8 cellular contexts compared by ENCODE assay signal in the genomic region with DNA sequence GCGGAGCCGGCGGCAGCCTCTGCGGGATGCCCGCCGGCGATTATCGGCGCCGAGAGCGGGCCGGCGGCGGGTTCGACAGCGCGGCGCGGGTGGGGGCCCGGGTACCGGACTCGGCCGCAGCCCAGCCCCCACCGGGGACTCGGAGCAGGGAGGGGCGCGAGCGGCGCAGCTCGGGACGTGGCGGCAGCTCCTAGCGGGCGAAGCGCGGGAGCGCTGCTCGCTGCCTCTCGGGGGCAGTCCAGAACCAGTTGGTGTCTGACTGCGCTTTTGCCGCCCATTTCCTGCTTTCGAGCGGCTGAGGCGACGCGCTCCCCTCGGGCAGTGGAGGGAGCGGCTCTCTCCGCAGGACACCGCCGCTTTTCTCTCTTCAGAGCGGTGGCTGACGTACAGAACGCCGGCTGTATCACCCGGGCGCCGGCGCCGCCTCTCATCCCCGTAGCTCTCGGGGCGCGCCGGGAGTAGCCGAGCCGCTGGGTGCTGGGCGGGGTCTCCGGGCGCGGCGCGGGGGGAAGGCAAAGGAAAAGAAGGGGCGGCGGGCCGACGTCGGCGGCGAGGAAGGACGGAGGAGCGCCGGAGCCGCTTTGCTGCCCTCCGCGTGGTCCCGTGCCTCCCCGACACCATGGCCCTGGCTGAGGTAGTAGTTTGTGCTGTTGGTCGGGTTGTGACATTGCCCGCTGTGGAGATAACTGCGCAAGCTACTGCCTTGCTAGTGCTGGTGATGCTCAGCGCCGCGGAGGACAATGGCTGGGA.
DNase-seq lines count a peak whose midpoint lies in the region; ATAC-seq and TF ChIP-seq lines count a peak whose summit lies in the region.

No MANE protein-coding gene starts in this region.

- CTCF ChIA-PET in PC-9 (lab: Charles Lee): interaction anchor here (0.6 to 1.3 kb wide), 4 partner anchors 33 to 464 kb away, joined by 3 to 7 read pairs (median 4); no protein-coding TSS in a partner anchor

- peak; percentile 34; the same call in 1 of the 2 replicates for TF ChIP-seq CTCF in PC-9 (conservative IDR thresholded peaks at IDR 0.05)

- H3K4me3 Mint-ChIP-seq in naive thymus-derived CD8-positive, alpha-beta T cell: peak overlapping the region; percentile 87 to 98 (median 95)
- peak overlapping the region; percentile 86 to 89 for H3K4me3 Mint-ChIP-seq in stimulated activated naive B cell treated with anti-CD40 and anti-IgM and Interleukin-4, amounts not matched to agents 10 μg/mL and 1 μg/mL and 100 μg/mL, for 72 hours

- peaks cover 7 to 41% (median 28%) of the 10 kb centered on the region in 4 donors for H3K4me1 Mint-ChIP-seq in naive thymus-derived CD8-positive, alpha-beta T cell
- H3K4me1 Mint-ChIP-seq in stimulated activated naive B cell treated with anti-CD40 and anti-IgM and Interleukin-4, amounts not matched to agents 10 μg/mL and 1 μg/mL and 100 μg/mL, for 72 hours: peaks cover 20 to 48% of the 10 kb centered on the region in 2 donors

- H3K4me1 ChIP-seq in HUES6 (ENCODE audit: control insufficient read depth, insufficient read depth, low read length) (peaks cover 36% of the 10 kb centered on the region), PC-9 (replicated peaks; ENCODE audit: insufficient read depth) (peaks cover 37% of the 10 kb centered on the region)

- H3K27ac Mint-ChIP-seq in naive thymus-derived CD8-positive, alpha-beta T cell: peak overlapping the region; percentile 98 to 100 (median 99)
- H3K27ac Mint-ChIP-seq in stimulated activated naive B cell treated with anti-CD40 and anti-IgM and Interleukin-4, amounts not matched to agents 10 μg/mL and 1 μg/mL and 100 μg/mL, for 72 hours: peak overlapping the region; percentile 100

- H3K36me3 ChIP-seq in HUES6 (ENCODE audit: control insufficient read depth, insufficient read depth, low read length): no peaks in the 10 kb centered on the region
- no peaks in the 10 kb centered on the region for H3K36me3 ChIP-seq in PC-9 (ENCODE audit: low read depth)

- peaks cover 14% of the 10 kb centered on the region for H3F3A ChIP-seq in PC-9 (ENCODE audit: insufficient read depth, low read depth)

- no peaks in the 10 kb centered on the region for H3K9me3 Mint-ChIP-seq in naive thymus-derived CD8-positive, alpha-beta T cell
- H3K9me3 Mint-ChIP-seq in stimulated activated naive B cell treated with anti-CD40 and anti-IgM and Interleukin-4, amounts not matched to agents 10 μg/mL and 1 μg/mL and 100 μg/mL, for 72 hours: no peaks in the 10 kb centered on the region

- H3K27ac ChIP-seq in HUES6 (ENCODE audit: low read depth, low read length) (peak overlapping the region; percentile 98), PC-9 (peak overlapping the region; percentile 99)

- no peaks in the 10 kb centered on the region for H3K9me2 ChIP-seq in PC-9 (ENCODE audit: insufficient read depth)

- H3K27me3 ChIP-seq in HUES6 (ENCODE audit: control insufficient read depth, insufficient read depth, low read length): no peaks in the 10 kb centered on the region
- H3K27me3 ChIP-seq in PC-9 (ENCODE audit: insufficient read depth, low read depth): no peaks in the 10 kb centered on the region

- peak overlapping the region; percentile 87 for H2AFZ ChIP-seq in PC-9

- no peaks in the 10 kb centered on the region for H4K20me1 ChIP-seq in PC-9 (ENCODE audit: insufficient read depth)

- H3K4me3 ChIP-seq in HUES6 (ENCODE audit: low read depth, low read length) (peak overlapping the region; percentile 81), PC-9 (peak overlapping the region; percentile 92)

- intact Hi-C loops in PC-9 (cut with micrococcal nuclease; ENCODE audit: unreplicated experiment): loop anchor here (1.0 to 10.0 kb wide), 4 partner anchors 122 to 332 kb away; partner anchors contain the start of gene PPM1H

- H3K4me2 ChIP-seq in PC-9: peak overlapping the region; percentile 81

- ATAC-seq in GM21447 (IDR thresholded peaks at IDR 0.05; ENCODE audit: unreplicated experiment): peak; percentile 67
- peak; percentile 67 to 74 for ATAC-seq in naive thymus-derived CD8-positive, alpha-beta T cell
- peak; percentile 66 to 70 for ATAC-seq in stimulated activated naive B cell treated with anti-CD40 and anti-IgM and Interleukin-4, amounts not matched to agents 10 μg/mL and 1 μg/mL and 100 μg/mL, for 72 hours (replicated peaks)

- H3K27me3 Mint-ChIP-seq in naive thymus-derived CD8-positive, alpha-beta T cell: no peaks in the 10 kb centered on the region
- H3K27me3 Mint-ChIP-seq in stimulated activated naive B cell treated with anti-CD40 and anti-IgM and Interleukin-4, amounts not matched to agents 10 μg/mL and 1 μg/mL and 100 μg/mL, for 72 hours: no peaks in the 10 kb centered on the region

- BruUV-seq in PC-9 (replicated peaks; lab: Mats Ljungman, UMichigan): no TSS peak

- H3K36me3 Mint-ChIP-seq in naive thymus-derived CD8-positive, alpha-beta T cell: no peaks in the 10 kb centered on the region
- H3K36me3 Mint-ChIP-seq in stimulated activated naive B cell treated with anti-CD40 and anti-IgM and Interleukin-4, amounts not matched to agents 10 μg/mL and 1 μg/mL and 100 μg/mL, for 72 hours: peaks cover 6 to 18% of the 10 kb centered on the region in 2 donors

- H3K79me2 ChIP-seq in PC-9 (ENCODE audit: low read depth): peaks cover 49% of the 10 kb centered on the region

- H3K9ac ChIP-seq in HUES6 (ENCODE audit: low read length): peak overlapping the region; percentile 100

- POLR2A ChIA-PET in PC-9 (lab: Charles Lee; ENCODE audit: unreplicated experiment): interaction anchor here (0.5 to 1.3 kb wide), 3 partner anchors 95 to 192 kb away, joined by 4 to 5 read pairs (median 4); no protein-coding TSS in a partner anchor
- POLR2A ChIA-PET in naive thymus-derived CD8-positive, alpha-beta T cell (lab: Charles Lee): interaction anchor here (0.6 to 2.5 kb wide), 17 partner anchors 9 to 1785 kb away, joined by 3 to 21 read pairs (median 4); partner anchors contain the start of genes MON2 and USP15

- H3K9me3 ChIP-seq in HUES6 (ENCODE audit: control insufficient read depth, insufficient read depth, low read depth, low read length) (no peaks in the 10 kb centered on the region), PC-9 (ENCODE audit: insufficient read depth, low read depth) (no peaks in the 10 kb centered on the region)

- DNase-seq in DMS153 treated with DMSO at 0.1 percent for 48 hours (lab: John Stamatoyannopoulos, UW; ENCODE audit: unreplicated experiment) (peak; percentile 63), PC-9 (peak; percentile 79 to 82), activated T-helper 1 cell treated with Interleukin-2 at 50 U/mL for 16 hours (ENCODE audit: low read depth) (peak; percentile 72), fibroblast of gingiva (ENCODE audit: low read depth) (peak; percentile 90)
- peak; percentile 71 to 88 (median 78) for DNase-seq in naive thymus-derived CD8-positive, alpha-beta T cell
- DNase-seq in stimulated activated naive B cell treated with anti-CD40 and anti-IgM and Interleukin-4, amounts not matched to agents 10 μg/mL and 1 μg/mL and 100 μg/mL, for 72 hours: peak; percentile 78

Comparison
In these comparisons a context has a peak if more than half of its experiments do, and no peak if none do; other contexts are left out.
1. Peak in every context shown above with its lines: DNase-seq, ATAC-seq, H3K4me3 ChIP-seq and H3K27ac ChIP-seq.